ENCODE assay signal across 3 cellular contexts in the genomic region with DNA sequence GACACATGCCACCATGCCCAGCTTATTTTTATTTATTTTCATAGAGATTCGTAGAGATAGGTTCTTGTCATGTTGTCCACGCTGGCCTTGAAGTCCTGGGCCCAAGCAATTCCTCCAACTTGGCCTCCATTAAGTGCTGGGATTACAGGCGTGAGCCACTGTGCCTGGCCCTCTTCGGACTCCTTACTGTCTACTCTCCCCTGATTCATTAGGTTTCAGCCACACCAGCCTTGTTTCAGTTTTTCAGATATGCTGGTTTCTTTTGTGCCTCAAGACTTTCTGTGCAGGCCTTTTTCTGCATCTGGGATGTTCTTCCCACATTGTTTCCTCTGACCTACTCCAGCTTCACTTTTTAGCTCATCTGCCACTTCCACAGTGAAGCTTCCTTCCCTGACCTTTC.
"Had no signal": no experiment of that assay in that cellular context is flagged by ENCODE, and none has a peak within 500 bp of the region (broad histone marks: within the 10 kb centered on the region; RNA-seq: fewer than 3 reads in every experiment).

No MANE protein-coding gene starts in this region.

- H3K4me3 ChIP-seq: GM12878 had no signal

- ATAC-seq: GM12878 had no signal

- DNase-seq: GDM1, GF-D8 had no signal
